Comparison of ENCODE assay signal across 1 cellular context in the genomic region with DNA sequence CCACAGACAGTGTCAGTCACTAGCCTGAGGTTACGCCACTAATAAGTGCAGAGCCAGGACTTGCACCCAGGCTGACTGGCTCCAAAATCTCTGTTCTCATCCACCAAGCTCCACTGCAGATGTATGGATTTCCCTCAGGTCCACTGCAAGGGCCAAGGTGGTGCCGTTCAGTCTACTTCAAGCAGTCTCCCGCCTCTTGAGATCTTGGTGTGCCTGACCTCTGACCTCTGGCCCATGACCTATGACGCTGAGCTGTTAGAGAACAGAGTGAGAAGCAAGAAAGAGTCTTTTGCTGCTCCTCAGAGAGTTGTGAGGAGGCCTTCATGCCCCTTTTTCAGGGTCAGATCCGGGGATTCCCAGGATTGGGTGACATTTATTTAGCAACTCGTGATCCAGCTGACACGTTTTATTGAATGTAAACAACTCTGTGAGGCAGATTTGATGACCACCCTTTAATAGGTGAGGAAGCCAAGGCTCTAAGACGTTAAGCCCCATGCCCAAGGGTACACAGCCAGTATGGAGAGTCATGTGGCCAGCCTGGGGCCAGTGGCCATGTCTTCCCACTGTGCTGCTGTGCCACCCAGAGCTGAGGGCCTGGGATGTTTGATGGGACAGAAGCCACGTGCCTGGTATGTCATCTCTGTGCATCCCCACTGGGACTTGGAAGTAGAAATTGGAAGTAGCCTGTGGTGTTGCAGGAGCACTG.
TF ChIP-seq lines count a peak whose summit lies in the region.

No MANE protein-coding gene starts in this region.

TF ChIP-seq in K562, 482 proteins besides CTCF, POLR2A, EP300 and RAD21:
- no peak for TF ChIP-seq ATF1 (CRISPR knock-in tag; IDR thresholded peaks at IDR 0.05)
- TF ChIP-seq ATF1 (tag; IDR thresholded peaks at IDR 0.05), result peak; percentile 41; the same call in 1 of the 2 replicates
- TF ChIP-seq CBFB (CRISPR knock-in tag; IDR thresholded peaks at IDR 0.05), result no peak
- TF ChIP-seq, protein P1, sequence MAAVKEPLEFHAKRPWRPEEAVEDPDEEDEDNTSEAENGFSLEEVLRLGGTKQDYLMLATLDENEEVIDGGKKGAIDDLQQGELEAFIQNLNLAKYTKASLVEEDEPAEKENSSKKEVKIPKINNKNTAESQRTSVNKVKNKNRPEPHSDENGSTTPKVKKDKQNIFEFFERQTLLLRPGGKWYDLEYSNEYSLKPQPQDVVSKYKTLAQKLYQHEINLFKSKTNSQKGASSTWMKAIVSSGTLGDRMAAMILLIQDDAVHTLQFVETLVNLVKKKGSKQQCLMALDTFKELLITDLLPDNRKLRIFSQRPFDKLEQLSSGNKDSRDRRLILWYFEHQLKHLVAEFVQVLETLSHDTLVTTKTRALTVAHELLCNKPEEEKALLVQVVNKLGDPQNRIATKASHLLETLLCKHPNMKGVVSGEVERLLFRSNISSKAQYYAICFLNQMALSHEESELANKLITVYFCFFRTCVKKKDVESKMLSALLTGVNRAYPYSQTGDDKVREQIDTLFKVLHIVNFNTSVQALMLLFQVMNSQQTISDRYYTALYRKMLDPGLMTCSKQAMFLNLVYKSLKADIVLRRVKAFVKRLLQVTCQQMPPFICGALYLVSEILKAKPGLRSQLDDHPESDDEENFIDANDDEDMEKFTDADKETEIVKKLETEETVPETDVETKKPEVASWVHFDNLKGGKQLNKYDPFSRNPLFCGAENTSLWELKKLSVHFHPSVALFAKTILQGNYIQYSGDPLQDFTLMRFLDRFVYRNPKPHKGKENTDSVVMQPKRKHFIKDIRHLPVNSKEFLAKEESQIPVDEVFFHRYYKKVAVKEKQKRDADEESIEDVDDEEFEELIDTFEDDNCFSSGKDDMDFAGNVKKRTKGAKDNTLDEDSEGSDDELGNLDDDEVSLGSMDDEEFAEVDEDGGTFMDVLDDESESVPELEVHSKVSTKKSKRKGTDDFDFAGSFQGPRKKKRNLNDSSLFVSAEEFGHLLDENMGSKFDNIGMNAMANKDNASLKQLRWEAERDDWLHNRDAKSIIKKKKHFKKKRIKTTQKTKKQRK (IDR thresholded peaks at IDR 0.05; ENCODE audit: borderline replicate concordance, low read depth, low read length), result no peak
- TF ChIP-seq NR2C1 (IDR thresholded peaks at IDR 0.05), result peak; percentile 96
- peak; percentile 97 for TF ChIP-seq NR2C1 (tag; IDR thresholded peaks at IDR 0.05)
- TF ChIP-seq ZNF121 (CRISPR knock-in tag; conservative IDR thresholded peaks at IDR 0.05), result no peak
- TF ChIP-seq MAFG (tag; conservative IDR thresholded peaks at IDR 0.05), result no peak
- peak; percentile 94 for TF ChIP-seq NR2C2 (CRISPR knock-in tag; IDR thresholded peaks at IDR 0.05)
- peak; percentile 91 for TF ChIP-seq NR2C2 (tag; IDR thresholded peaks at IDR 0.05)
- no peak for TF ChIP-seq SMAD4 (CRISPR knock-in tag; conservative IDR thresholded peaks at IDR 0.05)
- TF ChIP-seq HIVEP1 (CRISPR knock-in tag; IDR thresholded peaks at IDR 0.05), result no peak
- TF ChIP-seq, protein P2, sequence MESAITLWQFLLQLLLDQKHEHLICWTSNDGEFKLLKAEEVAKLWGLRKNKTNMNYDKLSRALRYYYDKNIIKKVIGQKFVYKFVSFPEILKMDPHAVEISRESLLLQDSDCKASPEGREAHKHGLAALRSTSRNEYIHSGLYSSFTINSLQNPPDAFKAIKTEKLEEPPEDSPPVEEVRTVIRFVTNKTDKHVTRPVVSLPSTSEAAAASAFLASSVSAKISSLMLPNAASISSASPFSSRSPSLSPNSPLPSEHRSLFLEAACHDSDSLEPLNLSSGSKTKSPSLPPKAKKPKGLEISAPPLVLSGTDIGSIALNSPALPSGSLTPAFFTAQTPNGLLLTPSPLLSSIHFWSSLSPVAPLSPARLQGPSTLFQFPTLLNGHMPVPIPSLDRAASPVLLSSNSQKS (CRISPR knock-in tag; IDR thresholded peaks at IDR 0.05), result no peak
- no peak for TF ChIP-seq RBFOX2 (IDR thresholded peaks at IDR 0.05; ENCODE audit: low read depth, low read length)
- TF ChIP-seq TAF9B (IDR thresholded peaks at IDR 0.05; ENCODE audit: partially characterized antibody), result no peak
- TF ChIP-seq KAT8 (IDR thresholded peaks at IDR 0.05; ENCODE audit: low read depth), result no peak
- TF ChIP-seq EP400 (IDR thresholded peaks at IDR 0.05), result no peak
- TF ChIP-seq ZNF507 (tag; conservative IDR thresholded peaks at IDR 0.05), result no peak
- TF ChIP-seq RBM22 (IDR thresholded peaks at IDR 0.05; ENCODE audit: low read depth, low read length, poor library complexity, severe bottlenecking), result no peak
- TF ChIP-seq, protein P3, sequence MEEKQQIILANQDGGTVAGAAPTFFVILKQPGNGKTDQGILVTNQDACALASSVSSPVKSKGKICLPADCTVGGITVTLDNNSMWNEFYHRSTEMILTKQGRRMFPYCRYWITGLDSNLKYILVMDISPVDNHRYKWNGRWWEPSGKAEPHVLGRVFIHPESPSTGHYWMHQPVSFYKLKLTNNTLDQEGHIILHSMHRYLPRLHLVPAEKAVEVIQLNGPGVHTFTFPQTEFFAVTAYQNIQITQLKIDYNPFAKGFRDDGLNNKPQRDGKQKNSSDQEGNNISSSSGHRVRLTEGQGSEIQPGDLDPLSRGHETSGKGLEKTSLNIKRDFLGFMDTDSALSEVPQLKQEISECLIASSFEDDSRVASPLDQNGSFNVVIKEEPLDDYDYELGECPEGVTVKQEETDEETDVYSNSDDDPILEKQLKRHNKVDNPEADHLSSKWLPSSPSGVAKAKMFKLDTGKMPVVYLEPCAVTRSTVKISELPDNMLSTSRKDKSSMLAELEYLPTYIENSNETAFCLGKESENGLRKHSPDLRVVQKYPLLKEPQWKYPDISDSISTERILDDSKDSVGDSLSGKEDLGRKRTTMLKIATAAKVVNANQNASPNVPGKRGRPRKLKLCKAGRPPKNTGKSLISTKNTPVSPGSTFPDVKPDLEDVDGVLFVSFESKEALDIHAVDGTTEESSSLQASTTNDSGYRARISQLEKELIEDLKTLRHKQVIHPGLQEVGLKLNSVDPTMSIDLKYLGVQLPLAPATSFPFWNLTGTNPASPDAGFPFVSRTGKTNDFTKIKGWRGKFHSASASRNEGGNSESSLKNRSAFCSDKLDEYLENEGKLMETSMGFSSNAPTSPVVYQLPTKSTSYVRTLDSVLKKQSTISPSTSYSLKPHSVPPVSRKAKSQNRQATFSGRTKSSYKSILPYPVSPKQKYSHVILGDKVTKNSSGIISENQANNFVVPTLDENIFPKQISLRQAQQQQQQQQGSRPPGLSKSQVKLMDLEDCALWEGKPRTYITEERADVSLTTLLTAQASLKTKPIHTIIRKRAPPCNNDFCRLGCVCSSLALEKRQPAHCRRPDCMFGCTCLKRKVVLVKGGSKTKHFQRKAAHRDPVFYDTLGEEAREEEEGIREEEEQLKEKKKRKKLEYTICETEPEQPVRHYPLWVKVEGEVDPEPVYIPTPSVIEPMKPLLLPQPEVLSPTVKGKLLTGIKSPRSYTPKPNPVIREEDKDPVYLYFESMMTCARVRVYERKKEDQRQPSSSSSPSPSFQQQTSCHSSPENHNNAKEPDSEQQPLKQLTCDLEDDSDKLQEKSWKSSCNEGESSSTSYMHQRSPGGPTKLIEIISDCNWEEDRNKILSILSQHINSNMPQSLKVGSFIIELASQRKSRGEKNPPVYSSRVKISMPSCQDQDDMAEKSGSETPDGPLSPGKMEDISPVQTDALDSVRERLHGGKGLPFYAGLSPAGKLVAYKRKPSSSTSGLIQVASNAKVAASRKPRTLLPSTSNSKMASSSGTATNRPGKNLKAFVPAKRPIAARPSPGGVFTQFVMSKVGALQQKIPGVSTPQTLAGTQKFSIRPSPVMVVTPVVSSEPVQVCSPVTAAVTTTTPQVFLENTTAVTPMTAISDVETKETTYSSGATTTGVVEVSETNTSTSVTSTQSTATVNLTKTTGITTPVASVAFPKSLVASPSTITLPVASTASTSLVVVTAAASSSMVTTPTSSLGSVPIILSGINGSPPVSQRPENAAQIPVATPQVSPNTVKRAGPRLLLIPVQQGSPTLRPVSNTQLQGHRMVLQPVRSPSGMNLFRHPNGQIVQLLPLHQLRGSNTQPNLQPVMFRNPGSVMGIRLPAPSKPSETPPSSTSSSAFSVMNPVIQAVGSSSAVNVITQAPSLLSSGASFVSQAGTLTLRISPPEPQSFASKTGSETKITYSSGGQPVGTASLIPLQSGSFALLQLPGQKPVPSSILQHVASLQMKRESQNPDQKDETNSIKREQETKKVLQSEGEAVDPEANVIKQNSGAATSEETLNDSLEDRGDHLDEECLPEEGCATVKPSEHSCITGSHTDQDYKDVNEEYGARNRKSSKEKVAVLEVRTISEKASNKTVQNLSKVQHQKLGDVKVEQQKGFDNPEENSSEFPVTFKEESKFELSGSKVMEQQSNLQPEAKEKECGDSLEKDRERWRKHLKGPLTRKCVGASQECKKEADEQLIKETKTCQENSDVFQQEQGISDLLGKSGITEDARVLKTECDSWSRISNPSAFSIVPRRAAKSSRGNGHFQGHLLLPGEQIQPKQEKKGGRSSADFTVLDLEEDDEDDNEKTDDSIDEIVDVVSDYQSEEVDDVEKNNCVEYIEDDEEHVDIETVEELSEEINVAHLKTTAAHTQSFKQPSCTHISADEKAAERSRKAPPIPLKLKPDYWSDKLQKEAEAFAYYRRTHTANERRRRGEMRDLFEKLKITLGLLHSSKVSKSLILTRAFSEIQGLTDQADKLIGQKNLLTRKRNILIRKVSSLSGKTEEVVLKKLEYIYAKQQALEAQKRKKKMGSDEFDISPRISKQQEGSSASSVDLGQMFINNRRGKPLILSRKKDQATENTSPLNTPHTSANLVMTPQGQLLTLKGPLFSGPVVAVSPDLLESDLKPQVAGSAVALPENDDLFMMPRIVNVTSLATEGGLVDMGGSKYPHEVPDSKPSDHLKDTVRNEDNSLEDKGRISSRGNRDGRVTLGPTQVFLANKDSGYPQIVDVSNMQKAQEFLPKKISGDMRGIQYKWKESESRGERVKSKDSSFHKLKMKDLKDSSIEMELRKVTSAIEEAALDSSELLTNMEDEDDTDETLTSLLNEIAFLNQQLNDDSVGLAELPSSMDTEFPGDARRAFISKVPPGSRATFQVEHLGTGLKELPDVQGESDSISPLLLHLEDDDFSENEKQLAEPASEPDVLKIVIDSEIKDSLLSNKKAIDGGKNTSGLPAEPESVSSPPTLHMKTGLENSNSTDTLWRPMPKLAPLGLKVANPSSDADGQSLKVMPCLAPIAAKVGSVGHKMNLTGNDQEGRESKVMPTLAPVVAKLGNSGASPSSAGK (IDR thresholded peaks at IDR 0.05), result no peak
TF ChIP-seq in K562: peak in this region for 3.
